8 cellular contexts compared by ENCODE assay signal in the genomic region with DNA sequence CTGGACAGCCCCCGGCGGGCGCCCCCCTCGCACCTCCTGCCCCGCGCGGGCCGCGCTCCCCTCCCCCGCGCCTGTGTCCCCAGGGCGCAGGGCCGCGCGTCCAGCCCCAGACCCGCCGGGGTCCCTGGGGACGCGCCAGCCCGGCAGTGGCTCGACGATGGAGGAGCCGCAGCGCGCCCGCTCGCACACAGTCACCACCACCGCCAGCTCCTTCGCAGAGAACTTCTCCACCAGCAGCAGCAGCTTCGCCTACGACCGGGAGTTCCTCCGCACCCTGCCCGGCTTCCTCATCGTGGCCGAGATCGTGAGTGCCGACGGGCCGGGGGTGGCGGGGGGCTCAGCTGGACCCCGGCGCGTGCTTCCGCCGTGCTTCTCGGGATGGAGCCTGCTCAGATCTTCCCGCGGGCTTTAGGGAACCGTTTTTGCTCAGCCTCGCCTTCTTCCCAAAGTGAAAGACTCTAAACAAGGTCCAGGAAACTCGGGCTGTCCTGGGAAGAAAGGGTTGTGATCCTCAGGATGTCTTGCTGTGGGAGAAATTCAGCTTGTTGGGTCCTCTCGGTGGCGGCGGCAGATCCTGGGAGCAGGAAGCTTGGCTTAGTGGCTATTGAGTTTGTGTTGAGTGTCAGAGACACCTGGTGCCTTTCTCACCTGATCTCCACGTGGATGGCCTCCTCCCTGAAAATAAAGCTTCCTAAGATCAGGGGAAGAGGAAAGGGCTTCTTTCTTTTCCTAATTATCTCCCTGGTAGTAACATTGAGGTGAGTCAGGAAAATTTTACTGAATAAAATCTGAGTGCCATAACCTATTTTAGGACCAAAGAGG. TPM values are rescaled to one million over a fixed set of nuclear protein-coding genes. Genes with fewer than 3 reads are reported as not detected.
DNase-seq lines count a peak whose midpoint lies in the region; ATAC-seq, FAIRE-seq and TF ChIP-seq lines count a peak whose summit lies in the region.

No MANE protein-coding gene starts in this region.

- peak overlapping the region; percentile 78 for H3K9ac ChIP-seq in HepG2 (ENCODE audit: insufficient read depth, low read depth, low read length)

- no peak overlapping the region for H2AFZ ChIP-seq in HepG2 (ENCODE audit: low read length)

- BruUV-seq in HepG2 (replicated peaks; lab: Mats Ljungman, UMichigan) = no TSS peak

- TF ChIP-seq CTCF in A549 (IDR thresholded peaks at IDR 0.05) (no peak), VCaP (conservative IDR thresholded peaks at IDR 0.05) (no peak), coronary artery (IDR thresholded peaks at IDR 0.05) (no peak), HepG2 (CRISPR knock-in tag; IDR thresholded peaks at IDR 0.05) (no peak)

- under 1% methylated on average over 19 of the region's 56 CpGs for WGBS in A549 (ENCODE audit: missing lambda C conversion rate)
- WGBS in HepG2 (ENCODE audit: low lambda C conversion rate) = 2% methylated on average over 10 of the region's 56 CpGs

- H3K4me2 ChIP-seq in A549 (peak overlapping the region; percentile 90), HepG2 (ENCODE audit: low read depth, low read length) (peak overlapping the region; percentile 98)

- POLR2A ChIA-PET in A549 (lab: Yijun Ruan, JAX) (interaction anchor here (0.6 to 1.8 kb wide), 3 partner anchors 10 to 706 kb away, joined by 3 to 4 read pairs (median 4); partner anchors contain the start of gene STT3B), HepG2 (lab: Yijun Ruan, JAX) (interaction anchor here (0.7 to 4.1 kb wide), 10 partner anchors 9 to 64 kb away, joined by 3 to 32 read pairs (median 4); no protein-coding TSS in a partner anchor)

- in situ Hi-C loops in HepG2 (cut with HindIII; ENCODE audit: extremely low pct_ligation_motif_present, low pct_unique_long_range_greater_than_20kb) = loop anchor here (5.0 kb wide), 1 partner anchor 62 kb away; no protein-coding TSS in a partner anchor

- peaks cover 0 to 4% of the 10 kb centered on the region in 2 experiments; a peak in 2 of 5 replicates for H3K36me3 ChIP-seq in HepG2 (replicated peaks in 1 of 2; ENCODE audit: control insufficient read depth in 1 of 2, insufficient read depth in 2 of 2, low read length in 2 of 2)

- H3K9me3 ChIP-seq in A549 = peaks cover 5% of the 10 kb centered on the region; the same call in 1 of the 3 replicates
- peaks cover 12% of the 10 kb centered on the region; the same call in 1 of the 2 replicates for H3K9me3 ChIP-seq in HepG2 (ENCODE audit: low read length)

- H3K79me2 ChIP-seq in HepG2 (ENCODE audit: insufficient read depth, low read length) = peaks cover 41% of the 10 kb centered on the region

- intact Hi-C loops in HepG2 (cut with micrococcal nuclease; ENCODE audit: unreplicated experiment) = loop anchor here (1.0 to 5.0 kb wide), 4 partner anchors 23 to 162 kb away; no protein-coding TSS in a partner anchor

- FAIRE-seq in A549 (lab: Jason Lieb, UNC) (no peak), HepG2 (lab: Jason Lieb, UNC) (peak; percentile 36)

- H3K27me3 ChIP-seq in HepG2 (ENCODE audit: control insufficient read depth in 1 of 2, insufficient read depth in 2 of 2, low read length in 2 of 2) = no peaks in the 10 kb centered on the region

- TF ChIP-seq POLR2A in A549 (IDR thresholded peaks at IDR 0.05; ENCODE audit: low read length) (no peak), HepG2 (IDR thresholded peaks at IDR 0.05; ENCODE audit: insufficient read depth in 1 of 2, low read depth in 2 of 2, low read length in 2 of 2) (no peak)

- DNase-seq in A549 (ENCODE audit: low read depth in 1 of 2, low spot score in 1 of 2) (peak; percentile 31 to 43), coronary artery (ENCODE audit: low spot score) (no peak), HepG2 (ENCODE audit: low spot score) (no peak)
- no peak for DNase-seq in Jurkat, Clone E6-1 (ENCODE audit: low read depth, low spot score)
- peak in 2 of 3 donors; percentile 8 to 33 for DNase-seq in stimulated activated CD4-positive, alpha-beta T cell treated with anti-CD3 and anti-CD28 coated beads, TNF-alpha, amount 100 ng/mL, for 48 hours (ENCODE audit: low read depth in 3 of 3)

- CTCF ChIA-PET in A549 (lab: Yijun Ruan, JAX) = interaction anchor here (0.5 to 4.7 kb wide), 8 partner anchors 10 to 487 kb away, joined by 3 to 32 read pairs (median 6); no protein-coding TSS in a partner anchor
- CTCF ChIA-PET in HepG2 (lab: Yijun Ruan, JAX; ENCODE audit: low intra/inter-chr PET ratio, low total read pairs) = interaction anchor here (1.9 to 3.6 kb wide), 3 partner anchors 57 to 64 kb away, joined by 7 to 44 read pairs (median 9); no protein-coding TSS in a partner anchor

- ATAC-seq in A549 = peak; percentile 63 to 72
- peak; percentile 46 for ATAC-seq in GM18511 (IDR thresholded peaks at IDR 0.05; ENCODE audit: unreplicated experiment)
- peak; percentile 42; the same call in 1 of the 3 replicates for ATAC-seq in HepG2
- no peak for ATAC-seq in HG02763 (IDR thresholded peaks at IDR 0.05; ENCODE audit: unreplicated experiment)

- peaks cover 5% of the 10 kb centered on the region; the same call in 1 of the 2 replicates for H4K20me1 ChIP-seq in HepG2 (ENCODE audit: insufficient read depth, low read length)

- no peak for TF ChIP-seq RAD21 in A549 (conservative IDR thresholded peaks at IDR 0.05 in 1 of 2, IDR thresholded peaks at IDR 0.05 in 1 of 2)
- TF ChIP-seq RAD21 in HepG2 (CRISPR knock-in tag; IDR thresholded peaks at IDR 0.05) = no peak

- H3K4me3 ChIP-seq in A549 (peak overlapping the region; percentile 96), coronary artery (peak overlapping the region; percentile 82), HepG2 (replicated peaks in 1 of 3; ENCODE audit: insufficient read depth in 1 of 3, low read depth in 2 of 3, low read length in 3 of 3) (peak overlapping the region; percentile 84 to 92 (median 87))
- H3K4me3 ChIP-seq in Jurkat, Clone E6-1 (ENCODE audit: low read length) = peak overlapping the region; percentile 65

- no peak for TF ChIP-seq EP300 in A549 (IDR thresholded peaks at IDR 0.05)
- no peak for TF ChIP-seq EP300 in HepG2 (IDR thresholded peaks at IDR 0.05; ENCODE audit: low read depth in 2 of 2, low read length in 2 of 2)
- no peak for TF ChIP-seq EP300 in HepG2 (CRISPR knock-in tag; IDR thresholded peaks at IDR 0.05; ENCODE audit: borderline replicate concordance)

- peaks cover 11% of the 10 kb centered on the region for H3K4me1 ChIP-seq in A549
- peaks cover 68% of the 10 kb centered on the region for H3K4me1 ChIP-seq in HepG2 (ENCODE audit: insufficient read depth, low read length)

- H3K27ac ChIP-seq in A549 (peak overlapping the region; percentile 83 to 88), VCaP (peak overlapping the region; percentile 86), coronary artery (peak overlapping the region; percentile 3 to 21), HepG2 (ENCODE audit: extremely low read length, insufficient read depth, low read length) (peak overlapping the region; percentile 95)

TF ChIP-seq in A549, 52 proteins besides CTCF, POLR2A, EP300 and RAD21:
- TF ChIP-seq MAX (IDR thresholded peaks at IDR 0.05) (peak; percentile 62; the same call in 1 of the 2 replicates), CEBPB (IDR thresholded peaks at IDR 0.05) (no peak)
TF ChIP-seq in A549: peak in this region for 1.

TF ChIP-seq in HepG2, 621 proteins besides CTCF, POLR2A, EP300 and RAD21 (continues in another document):
- no peak for TF ChIP-seq ZNF569 (CRISPR knock-in tag; IDR thresholded peaks at IDR 0.05; ENCODE audit: borderline replicate concordance)
- no peak for TF ChIP-seq JARID2 (CRISPR knock-in tag; IDR thresholded peaks at IDR 0.05; ENCODE audit: insufficient replicate concordance)
- TF ChIP-seq ZNF337 (CRISPR knock-in tag; IDR thresholded peaks at IDR 0.05; ENCODE audit: borderline replicate concordance, low read depth) = no peak
- TF ChIP-seq HOXA3 (CRISPR knock-in tag; IDR thresholded peaks at IDR 0.05) = no peak
- TF ChIP-seq ZNF780A (CRISPR knock-in tag; IDR thresholded peaks at IDR 0.05) = no peak
- peak; percentile 26; the same call in 1 of the 2 replicates for TF ChIP-seq DMAP1 (CRISPR knock-in tag; IDR thresholded peaks at IDR 0.05)
- TF ChIP-seq JUND (CRISPR knock-in tag; IDR thresholded peaks at IDR 0.05) = no peak
- no peak for TF ChIP-seq CAMTA2 (CRISPR knock-in tag; IDR thresholded peaks at IDR 0.05; ENCODE audit: borderline replicate concordance)
- no peak for TF ChIP-seq ZNF781 (CRISPR knock-in tag; IDR thresholded peaks at IDR 0.05; ENCODE audit: borderline replicate concordance, not compliant biosample characterization)
- TF ChIP-seq FOSL1 (CRISPR knock-in tag; IDR thresholded peaks at IDR 0.05; ENCODE audit: borderline replicate concordance) = no peak

RNA-seq across cellular contexts. Expression of gene CMTM8, which starts 0.5 kb away (rescaled TPM):
- polyA plus RNA-seq in A549 (2011; rRNA removed) (15.6 and 16.1 TPM in 2 replicates), A549 (2017; fragmentation: RNase III; extraction: RNeasy Plus Mini Kit Qiagen cat#74134 plus additional on column Dnase treatment) (8.2 to 9.0 TPM (median 8.4 TPM) in 3 replicates), HepG2 (2011; rRNA removed) (15.2 and 15.8 TPM in 2 replicates)
- 17.9 and 24.0 TPM in 2 replicates for polyA plus RNA-seq in A549 (2012; cell fraction: cytosol; rRNA removed)
- 12.0 and 14.2 TPM in 2 replicates for polyA plus RNA-seq in A549 (2012; cell fraction: nucleus; rRNA removed)
- 6.8 and 9.6 TPM in 2 replicates for polyA minus RNA-seq in A549 (2011; rRNA and poly(A)+ RNA removed)
- 8.2 TPM for polyA plus RNA-seq in Jurkat, Clone E6-1 (2012; ENCODE audit: insufficient read depth, insufficient read length)
- total RNA-seq in HepG2 (2016; rRNA removed; fragmentation: Illumina TruSeq; extraction: Trizol) = 6.6 and 8.9 TPM in 2 replicates
- total RNA-seq in HepG2 (2016; cell fraction: cytosol; rRNA removed; fragmentation: Illumina TruSeq; extraction: Trizol; ENCODE audit: low read depth) = 7.3 and 8.5 TPM in 2 replicates
- 6.3 and 8.6 TPM in 2 replicates for total RNA-seq in HepG2 (2016; cell fraction: insoluble cytoplasmic fraction; rRNA removed; fragmentation: Illumina TruSeq; extraction: Trizol)
- total RNA-seq in HepG2 (2016; cell fraction: membrane; rRNA removed; fragmentation: Illumina TruSeq; extraction: Trizol) = 8.6 and 9.8 TPM in 2 replicates
- 8.5 TPM in 2 replicates for total RNA-seq in HepG2 (2016; cell fraction: nucleus; rRNA removed; fragmentation: Illumina TruSeq; extraction: Trizol)
- 18.1 and 20.5 TPM in 2 replicates for polyA plus RNA-seq in HepG2 (2011; cell fraction: cytosol; rRNA removed)
- 9.4 and 10.5 TPM in 2 replicates for polyA plus RNA-seq in HepG2 (2011; cell fraction: nucleus; rRNA removed)
- 13.2 and 15.0 TPM in 2 replicates for polyA plus RNA-seq in HepG2 (2012)
- polyA plus RNA-seq in HepG2 (2016; cell fraction: cytosol; fragmentation: Illumina TruSeq; extraction: Trizol; ENCODE audit: low read depth) = 7.0 and 9.1 TPM in 2 replicates
- polyA plus RNA-seq in HepG2 (2016; cell fraction: insoluble cytoplasmic fraction; fragmentation: Illumina TruSeq; extraction: Trizol; ENCODE audit: low read depth) = 16.9 and 18.0 TPM in 2 replicates
- 11.2 and 14.1 TPM in 2 replicates for polyA plus RNA-seq in HepG2 (2016; cell fraction: membrane; fragmentation: Illumina TruSeq; extraction: Trizol; ENCODE audit: low read depth)
- 26.6 and 27.7 TPM in 2 replicates for polyA plus RNA-seq in HepG2 (2016; cell fraction: nucleus; fragmentation: Illumina TruSeq; extraction: Trizol; ENCODE audit: insufficient read depth, low read depth)
- 18.5 TPM in 1 of 2 replicates, not detected in the other for polyA minus RNA-seq in HepG2 (2011; rRNA and poly(A)+ RNA removed; ENCODE audit: low replicate concordance)
- polyA minus RNA-seq in HepG2 (2011; cell fraction: cytosol; rRNA and poly(A)+ RNA removed) = 7.0 and 9.0 TPM in 2 replicates
- 3.2 and 4.0 TPM in 2 replicates for polyA minus RNA-seq in HepG2 (2011; cell fraction: nucleus; rRNA and poly(A)+ RNA removed)

Comparison
In these comparisons a context has a peak if more than half of its experiments do, and no peak if none do; other contexts are left out.
1. DNase-seq: peak in A549 (2 of 2) and stimulated activated CD4-positive, alpha-beta T cell treated with anti-CD3 and anti-CD28 coated beads, TNF-alpha, amount 100 ng/mL, for 48 hours (2 of 3); none in Jurkat, Clone E6-1 (single experiment), coronary artery (single experiment) and HepG2 (single experiment).
2. H3K27ac ChIP-seq: peak in every context shown above with its lines; median percentile 95 in HepG2; 86 in VCaP; 86 in A549; 12 in coronary artery.
3. Of the 38 proteins assayed by ChIP-seq in both HepG2 and A549: peak only in HepG2: KDM5A; only in A549: none; in both: MAX; in neither: 34; mixed calls (peak in some experiments, not most) for 2.
4. Peak in every context shown above with its lines, with median percentiles within 50 percentile points of each other: H3K4me3 ChIP-seq.